ENCODE assay signal across 23 cellular contexts in genomic region chr20:34104059-34104458, GRCh38. TPM values are rescaled to one million over a fixed set of nuclear protein-coding genes. Genes with fewer than 3 reads are reported as not detected.
A peak's percentile ranks its signal among the peaks of the same experiment; 100 is the strongest.
DNase-seq lines count a peak whose midpoint lies in the region; ATAC-seq, FAIRE-seq and TF ChIP-seq lines count a peak whose summit lies in the region.
"Had no signal": no experiment of that assay in that cellular context is flagged by ENCODE, and none has a peak within 500 bp of the region (broad histone marks: within the 10 kb centered on the region; RNA-seq: fewer than 3 reads in every experiment).

No MANE protein-coding gene starts in this region.

- H3K27ac ChIP-seq in astrocyte (ENCODE audit: low read depth, low read length): no peak overlapping the region
- H3K27ac ChIP-seq: A549; BLaER1 treated with 17β-estradiol and CSF1 and Interleukin-3, amounts not matched to agents 10 nM and 100 nM; VCaP had no signal

- no peaks in the 10 kb centered on the region for H3K27me3 Mint-ChIP-seq in activated CD8-positive, alpha-beta memory T cell treated with anti-CD3 and anti-CD28 coated beads, Interleukin-2, amount 10 ng/mL, durations not matched to agents 7 days and 5 days
- no peaks in the 10 kb centered on the region for H3K27me3 Mint-ChIP-seq in astrocyte (ENCODE audit: low read depth, unreplicated experiment)

- peaks cover under 1% of the 10 kb centered on the region for H3K4me1 ChIP-seq in astrocyte (ENCODE audit: insufficient read depth, low read length)

- no peaks in the 10 kb centered on the region for H3K9me3 ChIP-seq in astrocyte (ENCODE audit: insufficient read depth, low read depth, low read length)
- H3K9me3 ChIP-seq: A549; BLaER1 treated with 17β-estradiol and CSF1 and Interleukin-3, amounts not matched to agents 10 nM and 100 nM had no signal

- H3K9me3 Mint-ChIP-seq in activated CD8-positive, alpha-beta memory T cell treated with anti-CD3 and anti-CD28 coated beads, Interleukin-2, amount 10 ng/mL, durations not matched to agents 7 days and 5 days (ENCODE audit: low read depth): no peaks in the 10 kb centered on the region
- no peaks in the 10 kb centered on the region for H3K9me3 Mint-ChIP-seq in astrocyte (ENCODE audit: unreplicated experiment)
- H3K9me3 Mint-ChIP-seq in stimulated activated effector memory CD8-positive, alpha-beta T cell treated with anti-CD3 and anti-CD28 coated beads, Interleukin-12 subunit alpha, Interleukin-12 subunit beta, amount 100 ng/mL, for 72 hours: no peaks in the 10 kb centered on the region
- H3K9me3 Mint-ChIP-seq: H9, nephron had no signal

- H3K27me3 ChIP-seq in astrocyte (ENCODE audit: insufficient read depth, low read length): no peaks in the 10 kb centered on the region
- H3K27me3 ChIP-seq: BLaER1 treated with 17β-estradiol and CSF1 and Interleukin-3, amounts not matched to agents 10 nM and 100 nM had no signal

- H3K27ac Mint-ChIP-seq in activated CD8-positive, alpha-beta memory T cell treated with anti-CD3 and anti-CD28 coated beads, Interleukin-2, amount 10 ng/mL, durations not matched to agents 7 days and 5 days: peak overlapping the region; percentile 54
- no peak overlapping the region for H3K27ac Mint-ChIP-seq in astrocyte (ENCODE audit: unreplicated experiment)
- H3K27ac Mint-ChIP-seq in stimulated activated effector memory CD8-positive, alpha-beta T cell treated with anti-CD3 and anti-CD28 coated beads, Interleukin-12 subunit alpha, Interleukin-12 subunit beta, amount 100 ng/mL, for 72 hours: peak overlapping the region; percentile 59
- H3K27ac Mint-ChIP-seq: nephron had no signal

- CTCF ChIA-PET in activated CD8-positive, alpha-beta memory T cell treated with anti-CD3 and anti-CD28 coated beads, Interleukin-2, amount 10 ng/mL, durations not matched to agents 7 days and 5 days (lab: Charles Lee): interaction anchor here (0.9 to 1.8 kb wide), 2 partner anchors 8 to 311 kb away, joined by 3 to 4 read pairs; partner anchors contain the start of gene EIF2S2

- H2AFZ ChIP-seq in astrocyte (ENCODE audit: low read depth, low read length): no peak overlapping the region

- no peak overlapping the region for H3K4me3 Mint-ChIP-seq in activated CD8-positive, alpha-beta memory T cell treated with anti-CD3 and anti-CD28 coated beads, Interleukin-2, amount 10 ng/mL, durations not matched to agents 7 days and 5 days
- peak overlapping the region; percentile 5 for H3K4me3 Mint-ChIP-seq in astrocyte (ENCODE audit: unreplicated experiment)
- H3K4me3 Mint-ChIP-seq in stimulated activated effector memory CD8-positive, alpha-beta T cell treated with anti-CD3 and anti-CD28 coated beads, Interleukin-12 subunit alpha, Interleukin-12 subunit beta, amount 100 ng/mL, for 72 hours: no peak overlapping the region
- H3K4me3 Mint-ChIP-seq: H9, nephron had no signal

- peaks cover 96% of the 10 kb centered on the region for H3K79me2 ChIP-seq in astrocyte (ENCODE audit: insufficient read depth, low read length)

- no peak overlapping the region for H3K4me2 ChIP-seq in astrocyte (ENCODE audit: low read length)
- H3K4me2 ChIP-seq: A549 had no signal

- H3K36me3 ChIP-seq in astrocyte (ENCODE audit: insufficient read depth, low read length): peaks cover 58% of the 10 kb centered on the region

- H3K4me3 ChIP-seq in astrocyte (ENCODE audit: insufficient read depth, low read depth, low read length): no peak overlapping the region
- H3K4me3 ChIP-seq: A549; BLaER1 treated with 17β-estradiol and CSF1 and Interleukin-3, amounts not matched to agents 10 nM and 100 nM had no signal

- peaks cover 67% of the 10 kb centered on the region for H3K4me1 Mint-ChIP-seq in activated CD8-positive, alpha-beta memory T cell treated with anti-CD3 and anti-CD28 coated beads, Interleukin-2, amount 10 ng/mL, durations not matched to agents 7 days and 5 days
- H3K4me1 Mint-ChIP-seq in astrocyte (ENCODE audit: low read depth, unreplicated experiment): peaks cover 19% of the 10 kb centered on the region
- peaks cover 70% of the 10 kb centered on the region for H3K4me1 Mint-ChIP-seq in stimulated activated effector memory CD8-positive, alpha-beta T cell treated with anti-CD3 and anti-CD28 coated beads, Interleukin-12 subunit alpha, Interleukin-12 subunit beta, amount 100 ng/mL, for 72 hours

- TF ChIP-seq CTCF in astrocyte (IDR thresholded peaks at IDR 0.05; ENCODE audit: insufficient read depth, low read depth, low read length): no peak

- no peak overlapping the region for H3K9ac ChIP-seq in astrocyte (ENCODE audit: low read length)
- H3K9ac ChIP-seq: BLaER1 treated with 17β-estradiol and CSF1 and Interleukin-3, amounts not matched to agents 10 nM and 100 nM had no signal

- H3K36me3 Mint-ChIP-seq in activated CD8-positive, alpha-beta memory T cell treated with anti-CD3 and anti-CD28 coated beads, Interleukin-2, amount 10 ng/mL, durations not matched to agents 7 days and 5 days: peaks cover 74% of the 10 kb centered on the region
- H3K36me3 Mint-ChIP-seq in astrocyte (ENCODE audit: low read depth, unreplicated experiment): peaks cover 37% of the 10 kb centered on the region
- H3K36me3 Mint-ChIP-seq in stimulated activated effector memory CD8-positive, alpha-beta T cell treated with anti-CD3 and anti-CD28 coated beads, Interleukin-12 subunit alpha, Interleukin-12 subunit beta, amount 100 ng/mL, for 72 hours: peaks cover 100% of the 10 kb centered on the region

- no peak for DNase-seq in activated CD8-positive, alpha-beta memory T cell treated with anti-CD3 and anti-CD28 coated beads, Interleukin-2, amount 10 ng/mL, durations not matched to agents 7 days and 5 days
- DNase-seq in activated CD8-positive, alpha-beta memory T cell treated with anti-CD3 and anti-CD28 coated beads for 24 hours: no peak
- DNase-seq in MV-4-11 (lab: John Stamatoyannopoulos, UW): peak; percentile 78
- DNase-seq in astrocyte (ENCODE audit: low read depth): no peak
- no peak for DNase-seq in stimulated activated effector memory CD8-positive, alpha-beta T cell treated with anti-CD3 and anti-CD28 coated beads, Interleukin-12 subunit alpha, Interleukin-12 subunit beta, amount 100 ng/mL, for 72 hours (ENCODE audit: low spot score in 2 of 2)
- no peak for DNase-seq in NCI-H1930 (lab: John Stamatoyannopoulos, UW)
- DNase-seq: activated CD4-positive, alpha-beta T cell treated with anti-CD3 and anti-CD28 coated beads, Interleukin-2, amount 50 U/mL, for 4 hours; anterior cingulate cortex; central memory CD4-positive, alpha-beta T cell; H9; mesenchymal stem cell; NCI-H2081; NCI-H510A; stimulated activated CD4-positive, alpha-beta T cell treated with anti-CD3 and anti-CD28 coated beads, Interleukin-1b, Interleukin-23, amount 100 ng/mL, for 48 hours had no signal

- peaks cover 93% of the 10 kb centered on the region for H4K20me1 ChIP-seq in astrocyte (ENCODE audit: insufficient read depth, low read length)

- ATAC-seq in activated CD8-positive, alpha-beta memory T cell treated with anti-CD3 and anti-CD28 coated beads, Interleukin-2, amount 10 ng/mL, durations not matched to agents 7 days and 5 days: no peak
- ATAC-seq in stimulated activated effector memory CD8-positive, alpha-beta T cell treated with anti-CD3 and anti-CD28 coated beads, Interleukin-12 subunit alpha, Interleukin-12 subunit beta, amount 100 ng/mL, for 72 hours: no peak
- ATAC-seq in HG02759 (IDR thresholded peaks at IDR 0.05; ENCODE audit: unreplicated experiment): no peak
- ATAC-seq in HG02571 (IDR thresholded peaks at IDR 0.05; ENCODE audit: unreplicated experiment): no peak
- ATAC-seq: A549, Right ventricle myocardium inferior had no signal

- FAIRE-seq in astrocyte (lab: Jason Lieb, UNC): no peak
- FAIRE-seq: A549, frontal cortex, GM12892 had no signal

RNA-seq across cellular contexts. Expression of gene EIF2S2, which starts 8.0 kb away (rescaled TPM):
- 100 to 1,000 TPM in 1 of 2 experiments, 10 to 100 TPM in 1; 87.7 to 106 TPM for total RNA-seq in activated CD8-positive, alpha-beta memory T cell treated with anti-CD3 and anti-CD28 coated beads, Interleukin-2, amount 10 ng/mL, durations not matched to agents 7 days and 5 days
- 122 and 125 TPM in 2 replicates for total RNA-seq in astrocyte
